ENCODE assay signal across 2 cellular contexts in genomic region chr5:156522651-156523529, GRCh38.
A peak's percentile ranks its signal among the peaks of the same experiment; 100 is the strongest.
TF ChIP-seq lines count a peak whose summit lies in the region.

No MANE protein-coding gene starts in this region.

TF ChIP-seq in liver, 16 proteins besides CTCF, POLR2A, EP300 and RAD21 (continued from another document):
- TF ChIP-seq ZBTB33 (IDR thresholded peaks at IDR 0.05) (peak; percentile 48), JUND (IDR thresholded peaks at IDR 0.05) (peak in 1 of 2 donors; percentile 34), HNF4A (conservative IDR thresholded peaks at IDR 0.05) (peak; percentile 68 to 83), REST (IDR thresholded peaks at IDR 0.05) (peak; percentile 41), YY1 (IDR thresholded peaks at IDR 0.05) (peak; percentile 59), FOXA2 (IDR thresholded peaks at IDR 0.05) (peak; percentile 70), SP1 (IDR thresholded peaks at IDR 0.05) (peak; percentile 45), MAX (IDR thresholded peaks at IDR 0.05) (no peak), RXRA (IDR thresholded peaks at IDR 0.05) (peak in 1 of 2 donors; percentile 76)

TF ChIP-seq in HepG2, 621 proteins besides CTCF, POLR2A, EP300 and RAD21 (continued from another document):
- no peak for TF ChIP-seq AKNA (CRISPR knock-in tag; IDR thresholded peaks at IDR 0.05; ENCODE audit: borderline replicate concordance)
- no peak for TF ChIP-seq KDM5A (IDR thresholded peaks at IDR 0.05; ENCODE audit: borderline replicate concordance, low read length)
- no peak for TF ChIP-seq NFKB2 (CRISPR knock-in tag; IDR thresholded peaks at IDR 0.05; ENCODE audit: borderline replicate concordance)
